Comparison of ENCODE assay signal across 27 cellular contexts in the genomic region with DNA sequence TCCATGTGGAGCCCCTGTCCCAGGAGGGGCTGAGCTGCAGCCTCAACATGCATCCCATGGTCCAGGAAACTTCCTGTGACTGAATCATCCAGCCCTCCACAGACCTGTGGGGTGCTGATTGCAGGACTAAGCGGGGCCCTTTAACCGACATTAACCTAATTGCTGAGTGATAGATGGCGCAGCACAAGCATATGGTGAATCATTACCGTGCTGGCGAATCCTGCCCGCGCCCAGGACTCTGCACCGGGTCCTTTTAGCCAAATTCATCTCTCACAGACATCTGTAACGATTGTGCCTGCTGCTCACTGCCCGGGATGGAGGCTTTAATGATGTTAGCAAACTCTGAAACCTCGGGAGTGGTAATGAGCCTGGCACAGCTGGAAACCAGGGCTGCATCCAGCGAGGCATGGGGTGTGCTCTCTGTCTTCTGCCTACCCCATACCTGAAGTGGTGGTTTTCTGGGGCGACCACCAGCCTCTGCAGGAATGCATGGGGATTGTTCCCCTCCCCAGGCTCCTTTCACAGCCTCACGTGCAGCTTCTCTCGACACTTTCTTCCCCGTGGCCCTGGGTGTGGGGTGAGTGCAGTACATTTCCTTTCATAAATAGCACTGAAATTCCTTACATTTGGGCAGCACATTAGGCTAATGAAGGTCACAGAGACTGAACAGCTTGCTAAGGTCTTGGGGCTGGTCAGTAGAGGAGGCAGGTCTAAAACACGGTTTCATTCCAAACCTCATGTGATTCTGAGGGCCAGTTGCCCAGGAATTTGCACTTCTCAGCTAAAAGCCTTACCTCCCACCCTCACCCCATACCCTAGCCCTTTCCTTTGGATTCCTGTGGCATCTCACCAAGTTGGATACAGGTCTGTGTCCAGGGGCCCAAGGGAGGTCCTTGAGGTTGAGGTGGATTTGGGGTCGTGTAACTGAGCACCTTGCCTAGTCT.
A peak's percentile ranks its signal among the peaks of the same experiment; 100 is the strongest.
DNase-seq lines count a peak whose midpoint lies in the region; ATAC-seq and TF ChIP-seq lines count a peak whose summit lies in the region.
"Had no signal": no experiment of that assay in that cellular context is flagged by ENCODE, and none has a peak within 500 bp of the region (broad histone marks: within the 10 kb centered on the region; RNA-seq: fewer than 3 reads in every experiment).

No MANE protein-coding gene starts in this region.

- no peaks in the 10 kb centered on the region for H3K79me1 ChIP-seq in mesenchymal stem cell (replicated peaks; ENCODE audit: low read length, poor library complexity, severe bottlenecking)

- no peak overlapping the region for H2BK5ac ChIP-seq in mesenchymal stem cell (ENCODE audit: low read depth, low read length, poor library complexity, severe bottlenecking)

- H2BK15ac ChIP-seq in mesenchymal stem cell (ENCODE audit: low read depth, poor library complexity, severe bottlenecking), result no peak overlapping the region

- H2AK5ac ChIP-seq in mesenchymal stem cell (ENCODE audit: low read length, severe bottlenecking), result no peak overlapping the region

- no peak overlapping the region for H3K27ac Mint-ChIP-seq in natural killer cell treated with Interleukin-12 subunit alpha and Interleukin-12 subunit beta and Interleukin-15 and Interleukin-18, amount 100 ng/mL, for 72 hours
- no peak overlapping the region for H3K27ac Mint-ChIP-seq in natural killer cell
- H3K27ac Mint-ChIP-seq in activated CD8-positive, alpha-beta memory T cell treated with anti-CD3 and anti-CD28 coated beads, Interleukin-2, amount 10 ng/mL, durations not matched to agents 7 days and 5 days, result no peak overlapping the region
- H3K27ac Mint-ChIP-seq: CD8-positive, alpha-beta T cell; endodermal cell had no signal

- no peaks in the 10 kb centered on the region for H3K36me3 Mint-ChIP-seq in natural killer cell treated with Interleukin-12 subunit alpha and Interleukin-12 subunit beta and Interleukin-15 and Interleukin-18, amount 100 ng/mL, for 72 hours
- H3K36me3 Mint-ChIP-seq in natural killer cell, result no peaks in the 10 kb centered on the region
- H3K36me3 Mint-ChIP-seq in activated CD8-positive, alpha-beta memory T cell treated with anti-CD3 and anti-CD28 coated beads, Interleukin-2, amount 10 ng/mL, durations not matched to agents 7 days and 5 days, result no peaks in the 10 kb centered on the region
- H3K36me3 Mint-ChIP-seq: CD8-positive, alpha-beta T cell had no signal

- H3K36me3 ChIP-seq in mesenchymal stem cell (ENCODE audit: control insufficient read depth in 1 of 2, insufficient read depth in 2 of 2, low read depth in 1 of 2, low read length in 2 of 2) (peaks cover 0 to 3% of the 10 kb centered on the region in 2 experiments), upper lobe of left lung (peaks cover 11 to 90% (median 63%) of the 10 kb centered on the region in 4 donors), HAP-1 (replicated peaks) (no peaks in the 10 kb centered on the region)
- H3K36me3 ChIP-seq: transverse colon had no signal

- no peak overlapping the region for H2BK12ac ChIP-seq in mesenchymal stem cell (ENCODE audit: low read length in 2 of 2)

- H3K18ac ChIP-seq in mesenchymal stem cell (ENCODE audit: low read depth in 1 of 2, low read length in 2 of 2), result no peak overlapping the region

- no peak overlapping the region for H3K23ac ChIP-seq in mesenchymal stem cell (ENCODE audit: low read length in 2 of 2)

- no peaks in the 10 kb centered on the region for H3K9me3 Mint-ChIP-seq in natural killer cell treated with Interleukin-12 subunit alpha and Interleukin-12 subunit beta and Interleukin-15 and Interleukin-18, amount 100 ng/mL, for 72 hours
- no peaks in the 10 kb centered on the region for H3K9me3 Mint-ChIP-seq in natural killer cell
- H3K9me3 Mint-ChIP-seq in activated CD8-positive, alpha-beta memory T cell treated with anti-CD3 and anti-CD28 coated beads, Interleukin-2, amount 10 ng/mL, durations not matched to agents 7 days and 5 days (ENCODE audit: low read depth), result no peaks in the 10 kb centered on the region
- H3K9me3 Mint-ChIP-seq: CD8-positive, alpha-beta T cell; endodermal cell had no signal

- no peak for TF ChIP-seq EP300 in upper lobe of left lung (IDR thresholded peaks at IDR 0.05)

- H3K9me3 ChIP-seq in mesenchymal stem cell (ENCODE audit: control insufficient read depth, low read length) (no peaks in the 10 kb centered on the region), upper lobe of left lung (no peaks in the 10 kb centered on the region), HAP-1 (no peaks in the 10 kb centered on the region)
- H3K9me3 ChIP-seq: esophagus squamous epithelium, transverse colon had no signal

- no peaks in the 10 kb centered on the region for H3K4me1 Mint-ChIP-seq in natural killer cell treated with Interleukin-12 subunit alpha and Interleukin-12 subunit beta and Interleukin-15 and Interleukin-18, amount 100 ng/mL, for 72 hours (ENCODE audit: low read depth in 2 of 2)
- no peaks in the 10 kb centered on the region for H3K4me1 Mint-ChIP-seq in natural killer cell
- H3K4me1 Mint-ChIP-seq in activated CD8-positive, alpha-beta memory T cell treated with anti-CD3 and anti-CD28 coated beads, Interleukin-2, amount 10 ng/mL, durations not matched to agents 7 days and 5 days, result no peaks in the 10 kb centered on the region

- no peak for TF ChIP-seq CTCF in natural killer cell (IDR thresholded peaks at IDR 0.05)
- no peak for TF ChIP-seq CTCF in upper lobe of left lung (IDR thresholded peaks at IDR 0.05)

- no peak overlapping the region for H3K4me3 Mint-ChIP-seq in natural killer cell treated with Interleukin-12 subunit alpha and Interleukin-12 subunit beta and Interleukin-15 and Interleukin-18, amount 100 ng/mL, for 72 hours
- H3K4me3 Mint-ChIP-seq in natural killer cell, result no peak overlapping the region
- no peak overlapping the region for H3K4me3 Mint-ChIP-seq in activated CD8-positive, alpha-beta memory T cell treated with anti-CD3 and anti-CD28 coated beads, Interleukin-2, amount 10 ng/mL, durations not matched to agents 7 days and 5 days
- H3K4me3 Mint-ChIP-seq: CD8-positive, alpha-beta T cell; endodermal cell had no signal

- TF ChIP-seq POLR2A in upper lobe of left lung (IDR thresholded peaks at IDR 0.05), result no peak

- no peak for ATAC-seq in natural killer cell treated with Interleukin-12 subunit alpha and Interleukin-12 subunit beta and Interleukin-15 and Interleukin-18, amount 100 ng/mL, for 72 hours
- ATAC-seq in natural killer cell (no peak), upper lobe of left lung (ENCODE audit: low FRiP score in 2 of 2) (peak; percentile 2 to 20)
- ATAC-seq in activated CD8-positive, alpha-beta memory T cell treated with anti-CD3 and anti-CD28 coated beads, Interleukin-2, amount 10 ng/mL, durations not matched to agents 7 days and 5 days, result no peak
- ATAC-seq: CD8-positive, alpha-beta T cell had no signal

- H3K9ac ChIP-seq in mesenchymal stem cell (ENCODE audit: low read length), result no peak overlapping the region

- H3K14ac ChIP-seq in mesenchymal stem cell (ENCODE audit: low read length in 2 of 2), result no peak overlapping the region

- in situ Hi-C loops in HAP-1 (cut with MboI; ENCODE audit: low sequenced_read_pairs), result no loop called here

- no peak overlapping the region for H3K4me3 ChIP-seq in mesenchymal stem cell (ENCODE audit: insufficient read depth in 1 of 2, low read depth in 1 of 2, low read length in 2 of 2)
- no peak overlapping the region for H3K4me3 ChIP-seq in upper lobe of left lung
- no peak overlapping the region for H3K4me3 ChIP-seq in HAP-1
- H3K4me3 ChIP-seq: esophagus squamous epithelium, skin epidermis, transverse colon had no signal

- CTCF ChIA-PET in activated CD8-positive, alpha-beta memory T cell treated with anti-CD3 and anti-CD28 coated beads, Interleukin-2, amount 10 ng/mL, durations not matched to agents 7 days and 5 days (lab: Charles Lee), result interaction anchor here (1.4 kb wide), 1 partner anchor 9 kb away, joined by 3 read pairs; no protein-coding TSS in a partner anchor

- peaks cover 9 to 20% of the 10 kb centered on the region in 2 donors for H3K27me3 Mint-ChIP-seq in natural killer cell treated with Interleukin-12 subunit alpha and Interleukin-12 subunit beta and Interleukin-15 and Interleukin-18, amount 100 ng/mL, for 72 hours
- peaks cover 4 to 20% of the 10 kb centered on the region in 2 donors for H3K27me3 Mint-ChIP-seq in natural killer cell (ENCODE audit: low read depth in 2 of 2)
- peaks cover 18% of the 10 kb centered on the region for H3K27me3 Mint-ChIP-seq in activated CD8-positive, alpha-beta memory T cell treated with anti-CD3 and anti-CD28 coated beads, Interleukin-2, amount 10 ng/mL, durations not matched to agents 7 days and 5 days

- H3K4me2 ChIP-seq in mesenchymal stem cell (ENCODE audit: low read length, poor library complexity, severe bottlenecking), result no peak overlapping the region

- intact Hi-C loops in natural killer cell (cut with micrococcal nuclease), result no loop called here

- H4K8ac ChIP-seq in mesenchymal stem cell (ENCODE audit: low read length), result no peak overlapping the region

- no peak overlapping the region for H2BK120ac ChIP-seq in mesenchymal stem cell (ENCODE audit: low read depth, low read length)

- H3K4ac ChIP-seq in mesenchymal stem cell (ENCODE audit: low read depth in 1 of 2, low read length in 2 of 2), result no peak overlapping the region

- peak; percentile 39 for DNase-seq in natural killer cell treated with Interleukin-12 subunit alpha and Interleukin-12 subunit beta and Interleukin-15 and Interleukin-18, amount 100 ng/mL, for 72 hours (ENCODE audit: low spot score)
- DNase-seq in natural killer cell (no peak), astrocyte of the hippocampus (ENCODE audit: low read depth, low spot score) (peak; percentile 51), mesenchymal stem cell (no peak), upper lobe of left lung (no peak), HAP-1 (ENCODE audit: low spot score in 2 of 2) (no peak), DMS53 (lab: John Stamatoyannopoulos, UW) (no peak)
- DNase-seq in activated CD8-positive, alpha-beta memory T cell treated with anti-CD3 and anti-CD28 coated beads, Interleukin-2, amount 10 ng/mL, durations not matched to agents 7 days and 5 days, result no peak
- DNase-seq: activated CD4-positive, alpha-beta T cell treated with anti-CD3 and anti-CD28 coated beads, Interleukin-2, amount 50 U/mL, for 4 hours; activated CD4-positive, CD25-positive, alpha-beta regulatory T cell; activated naive CD4-positive, alpha-beta T cell treated with anti-CD3 and anti-CD28 coated beads, Interleukin-2, amount 50 U/mL, for 16 hours; amygdala; CD8-positive, alpha-beta T cell; cortex of kidney; endodermal cell; esophagus squamous epithelium; foreskin melanocyte; GF-D8; H7; KBM-7; MM.1S; NCI-H2107; NCI-H524; occipital lobe; SHP77; transverse colon had no signal

- H4K91ac ChIP-seq in mesenchymal stem cell (ENCODE audit: low read length), result no peak overlapping the region

- WGBS in mesenchymal stem cell, result 88% methylated on average over 15 of the region's 18 CpGs
- WGBS in upper lobe of left lung, 2 donors, result 82 to 85% methylated on average over 17 to 18 of the region's 18 CpGs

- no peak overlapping the region for H2AFZ ChIP-seq in mesenchymal stem cell (ENCODE audit: low read depth, low read length)

- H3K27me3 ChIP-seq in mesenchymal stem cell (ENCODE audit: control insufficient read depth in 1 of 2, insufficient read depth in 1 of 2, low read length in 2 of 2) (peaks cover 0 to 9% of the 10 kb centered on the region in 2 experiments), upper lobe of left lung (no peaks in the 10 kb centered on the region), HAP-1 (ENCODE audit: low read depth) (peaks cover 19% of the 10 kb centered on the region)
- H3K27me3 ChIP-seq: esophagus squamous epithelium, transverse colon had no signal

- H3K27ac ChIP-seq in mesenchymal stem cell (ENCODE audit: low read length, poor library complexity, severe bottlenecking) (peak overlapping the region; percentile 21), upper lobe of left lung (no peak overlapping the region)
- H3K27ac ChIP-seq: esophagus squamous epithelium, skin epidermis, transverse colon had no signal

- H3K4me1 ChIP-seq in mesenchymal stem cell (ENCODE audit: control insufficient read depth, insufficient read depth, low read depth, low read length) (peaks cover 21% of the 10 kb centered on the region), upper lobe of left lung (no peaks in the 10 kb centered on the region), HAP-1 (no peaks in the 10 kb centered on the region)
- H3K4me1 ChIP-seq: transverse colon had no signal

Comparison
In these comparisons a context has a peak if more than half of its experiments do, and no peak if none do; other contexts are left out.
1. DNase-seq: peak in natural killer cell treated with Interleukin-12 subunit alpha and Interleukin-12 subunit beta and Interleukin-15 and Interleukin-18, amount 100 ng/mL, for 72 hours (single experiment) and astrocyte of the hippocampus (single experiment); none in natural killer cell (single experiment), mesenchymal stem cell (single experiment), upper lobe of left lung (0 of 2), HAP-1 (0 of 2), DMS53 (single experiment) and activated CD8-positive, alpha-beta memory T cell treated with anti-CD3 and anti-CD28 coated beads, Interleukin-2, amount 10 ng/mL, durations not matched to agents 7 days and 5 days (single experiment).
2. ATAC-seq: peak in upper lobe of left lung (2 of 2); none in natural killer cell treated with Interleukin-12 subunit alpha and Interleukin-12 subunit beta and Interleukin-15 and Interleukin-18, amount 100 ng/mL, for 72 hours (0 of 2), natural killer cell (0 of 3) and activated CD8-positive, alpha-beta memory T cell treated with anti-CD3 and anti-CD28 coated beads, Interleukin-2, amount 10 ng/mL, durations not matched to agents 7 days and 5 days (single experiment).